In genomic region chr1:70855203-70855602, GRCh38 we compare ENCODE assay signal across 31 cellular contexts.
"Had no signal": no experiment of that assay in that cellular context is flagged by ENCODE, and none has a peak within 500 bp of the region (broad histone marks: within the 10 kb centered on the region; RNA-seq: fewer than 3 reads in every experiment).

No MANE protein-coding gene starts in this region.

- H3K27ac ChIP-seq: brain microvascular endothelial cell, esophagus muscularis mucosa, foreskin keratinocyte, gastrocnemius medialis, heart left ventricle, VCaP had no signal

- H3K36me3 ChIP-seq: brain microvascular endothelial cell, esophagus muscularis mucosa, gastrocnemius medialis, heart left ventricle had no signal

- H3K9me3 ChIP-seq: esophagus muscularis mucosa, gastrocnemius medialis, heart left ventricle had no signal

- ATAC-seq: activated T-cell treated with anti-CD3 and anti-CD28 coated beads, Interleukin-2, amount 50 U/mL, for 4 hours; activated T-helper 17 cell treated with anti-CD3 and anti-CD28 coated beads, Interleukin-2, amount 50 U/mL, for 72 hours; effector memory CD8-positive, alpha-beta T cell; foreskin keratinocyte; gastrocnemius medialis; heart left ventricle; WTC11 had no signal

- H3K4me1 ChIP-seq: esophagus muscularis mucosa, foreskin keratinocyte, gastrocnemius medialis, heart left ventricle had no signal

- DNase-seq: activated CD4-positive, alpha-beta memory T cell treated with anti-CD3 and anti-CD28 coated beads, Interleukin-2, amount 10 ng/mL, durations not matched to agents 7 days and 5 days; activated CD4-positive, alpha-beta T cell treated with anti-CD3 and anti-CD28 coated beads for 1 hour; activated CD4-positive, alpha-beta T cell treated with anti-CD3 and anti-CD28 coated beads for 4 hours; activated CD4-positive, alpha-beta T cell treated with anti-CD3 and anti-CD28 coated beads, Interleukin-2, amount 10 ng/mL, durations not matched to agents 7 days and 5 days; activated CD4-positive, alpha-beta T cell treated with anti-CD3 and anti-CD28 coated beads, Interleukin-2, amount 50 U/mL, for 4 hours; activated effector memory CD4-positive, alpha-beta T cell treated with Interleukin-2 at 50 U/mL for 16 hours; activated gamma-delta T cell treated with Interleukin-2 at 50 U/mL for 16 hours; activated naive CD4-positive, alpha-beta T cell treated with anti-CD3 and anti-CD28 coated beads, Interleukin-2, amount 50 U/mL, for 16 hours; activated naive CD4-positive, alpha-beta T cell treated with Interleukin-2 at 50 U/mL for 16 hours; activated T-cell treated with anti-CD3 and anti-CD28 coated beads, Interleukin-2, amount 50 U/mL, for 4 hours; amniotic stem cell; anterior cingulate cortex; brain microvascular endothelial cell; cortex of kidney; dermis blood vessel endothelial cell; effector CD4-positive, alpha-beta T cell; effector memory CD8-positive, alpha-beta T cell; erythroblast; foreskin keratinocyte; gastrocnemius medialis; glutamatergic neuron; heart left ventricle; T-helper 2 cell had no signal

- H3K27me3 ChIP-seq: brain microvascular endothelial cell, esophagus muscularis mucosa, foreskin keratinocyte, gastrocnemius medialis, heart left ventricle had no signal

- H3K4me3 ChIP-seq: esophagus muscularis mucosa, gastrocnemius medialis, heart left ventricle had no signal

- FAIRE-seq: astrocyte, bronchial epithelial cell, colon, TTC549 had no signal
